ENCODE assay signal across 7 cellular contexts in genomic region chr17:27654654-27655524, GRCh38. TPM values are rescaled to one million over a fixed set of nuclear protein-coding genes. Genes with fewer than 3 reads are reported as not detected.
DNase-seq lines count a peak whose midpoint lies in the region; ATAC-seq, FAIRE-seq and TF ChIP-seq lines count a peak whose summit lies in the region.

No MANE protein-coding gene starts in this region.

- H3K27me3 Mint-ChIP-seq in activated B cell treated with CpG ODN at 0.5 μM for 24 hours, result peaks cover 2% of the 10 kb centered on the region

- no peak overlapping the region for H3K27ac Mint-ChIP-seq in activated B cell treated with CpG ODN at 0.5 μM for 24 hours

- DNase-seq in GM12891 (ENCODE audit: insufficient read length, low spot score) (peak; percentile 93), NCI-H345 (lab: John Stamatoyannopoulos, UW) (peak; percentile 64), activated B cell treated with CpG ODN at 0.5 μM for 24 hours (peak; percentile 61), caudate nucleus (lab: John Stamatoyannopoulos, UW) (peak in 52 of 61 donors; percentile 5 to 57 (median 32)), kidney tubule cell (ENCODE audit: low spot score) (peak; percentile 79)
- peak; percentile 14 to 59 (median 16) for DNase-seq in stimulated activated CD4-positive, alpha-beta T cell treated with anti-CD3 and anti-CD28 coated beads, TNF-alpha, amount 100 ng/mL, for 1 hour (ENCODE audit: low read depth in 3 of 3, low spot score in 1 of 3)

- no peaks in the 10 kb centered on the region for H3K9me3 Mint-ChIP-seq in activated B cell treated with CpG ODN at 0.5 μM for 24 hours

- no peak overlapping the region for H3K4me3 Mint-ChIP-seq in activated B cell treated with CpG ODN at 0.5 μM for 24 hours

- no peak for TF ChIP-seq POLR2A in GM12891 (IDR thresholded peaks at IDR 0.05; ENCODE audit: low read depth, low read length)

- intact Hi-C loops in activated B cell treated with CpG ODN at 0.5 μM for 24 hours (cut with micrococcal nuclease), result loop anchor here (1.0 to 2.0 kb wide), 3 partner anchors 225 to 596 kb away; no protein-coding TSS in a partner anchor

- CTCF ChIA-PET in activated B cell treated with CpG ODN at 0.5 μM for 24 hours (lab: Charles Lee), result interaction anchor here (0.6 to 6.7 kb wide), 15 partner anchors 9 to 492 kb away, joined by 3 to 112 read pairs (median 5); no protein-coding TSS in a partner anchor

- peaks cover 8% of the 10 kb centered on the region for H3K4me1 Mint-ChIP-seq in activated B cell treated with CpG ODN at 0.5 μM for 24 hours

- peak; percentile 77 for FAIRE-seq in GM12891 (lab: Jason Lieb, UNC)

- POLR2A ChIA-PET in activated B cell treated with CpG ODN at 0.5 μM for 24 hours (lab: Charles Lee), result no interaction called here

- peaks cover 2% of the 10 kb centered on the region for H3K36me3 Mint-ChIP-seq in activated B cell treated with CpG ODN at 0.5 μM for 24 hours (ENCODE audit: low read depth)

- no peak overlapping the region for H3K27ac ChIP-seq in caudate nucleus (ENCODE audit: low read depth, low read length)

- peak; percentile 61 for ATAC-seq in HG02970 (IDR thresholded peaks at IDR 0.05; ENCODE audit: low FRiP score, unreplicated experiment)
- ATAC-seq in activated B cell treated with CpG ODN at 0.5 μM for 24 hours (ENCODE audit: low read depth), result peak; percentile 91

- TF ChIP-seq CTCF in activated B cell treated with CpG ODN at 0.5 μM for 24 hours (IDR thresholded peaks at IDR 0.05), result peak; percentile 97

TF ChIP-seq in GM12891, 5 proteins besides CTCF, POLR2A, EP300 and RAD21:
- TF ChIP-seq POLR2AphosphoS5 (IDR thresholded peaks at IDR 0.05; ENCODE audit: low read depth, low read length) (no peak), PAX5 (IDR thresholded peaks at IDR 0.05; ENCODE audit: insufficient read depth, low read length, severe bottlenecking) (no peak), SPI1 (IDR thresholded peaks at IDR 0.05; ENCODE audit: low read depth, low read length) (no peak), TAF1 (IDR thresholded peaks at IDR 0.05; ENCODE audit: low read depth, low read length) (no peak), POU2F2 (IDR thresholded peaks at IDR 0.05; ENCODE audit: low read depth, low read length) (no peak)

RNA-seq across cellular contexts. Expression of gene LGALS9, which starts 23.9 kb away (rescaled TPM):
- 380 TPM for polyA plus RNA-seq in GM12891 (2012; ENCODE audit: low read depth, missing spikeins)
- 76.8 and 79.9 TPM in 2 replicates for total RNA-seq in activated B cell treated with CpG ODN at 0.5 μM for 24 hours

Comparison
In these comparisons a context has a peak if more than half of its experiments do, and no peak if none do; other contexts are left out.
1. DNase-seq: peak in every context shown above with its lines; median percentile 93 in GM12891; 79 in kidney tubule cell; 64 in NCI-H345; 61 in activated B cell treated with CpG ODN at 0.5 μM for 24 hours; 32 in caudate nucleus; 16 in stimulated activated CD4-positive, alpha-beta T cell treated with anti-CD3 and anti-CD28 coated beads, TNF-alpha, amount 100 ng/mL, for 1 hour.